ENCODE assay signal across 20 cellular contexts in the genomic region with DNA sequence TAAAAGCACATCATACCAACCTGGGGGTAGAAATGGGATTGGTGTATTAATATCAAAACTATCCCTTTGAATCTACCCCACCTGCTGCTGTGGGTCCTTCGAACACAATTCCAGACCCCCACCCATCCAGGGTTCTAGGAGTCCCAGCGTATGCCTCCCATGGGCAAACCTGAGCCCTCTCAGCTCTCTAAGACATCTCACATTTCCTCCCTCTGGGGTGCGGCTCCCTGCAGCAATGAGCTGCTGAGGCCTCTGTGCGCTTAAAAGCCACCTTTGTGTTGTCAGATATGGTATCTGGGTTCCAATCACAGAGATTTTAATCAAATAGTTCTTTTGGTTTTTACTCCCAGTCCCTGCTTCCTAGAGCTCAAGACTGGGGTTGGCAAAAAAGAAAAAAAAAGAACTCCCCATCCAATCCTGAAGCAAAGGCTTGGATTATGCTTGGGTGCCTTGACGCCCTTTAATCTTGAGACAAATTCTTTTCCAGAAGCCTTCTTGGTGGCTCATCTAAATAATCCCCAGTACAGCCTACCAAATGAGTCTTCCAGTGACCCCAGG. TPM values are rescaled to one million over a fixed set of nuclear protein-coding genes. Genes with fewer than 3 reads are reported as not detected.
A peak's percentile ranks its signal among the peaks of the same experiment; 100 is the strongest.
DNase-seq lines count a peak whose midpoint lies in the region; ATAC-seq, FAIRE-seq and TF ChIP-seq lines count a peak whose summit lies in the region.
"Had no signal": no experiment of that assay in that cellular context is flagged by ENCODE, and none has a peak within 500 bp of the region (broad histone marks: within the 10 kb centered on the region; RNA-seq: fewer than 3 reads in every experiment).

No MANE protein-coding gene starts in this region.

- TF ChIP-seq EP300 in H1 (IDR thresholded peaks at IDR 0.05; ENCODE audit: borderline replicate concordance in 1 of 2, low read depth in 2 of 2, low read length in 2 of 2) = no peak

- H2AFZ ChIP-seq in H1 (ENCODE audit: low read length) = no peak overlapping the region

- no peak for ATAC-seq in sciatic nerve
- ATAC-seq: activated naive CD4-positive, alpha-beta T cell treated with anti-CD3 and anti-CD28 coated beads, Interleukin-2, amount 50 U/mL, for 72 hours; psoas muscle had no signal

- H3K9me2 ChIP-seq in DOHH2 (replicated peaks; ENCODE audit: control insufficient read depth, low read length) = no peaks in the 10 kb centered on the region

- no peak overlapping the region for H3K56ac ChIP-seq in H1 (replicated peaks; ENCODE audit: insufficient read length, low read depth, low read length)

- H4K8ac ChIP-seq in H1 (ENCODE audit: extremely low read depth, insufficient read depth, low read length) = no peak overlapping the region

- no peak overlapping the region for H2AK5ac ChIP-seq in H1 (ENCODE audit: low read depth, low read length)

- H3K9me3 ChIP-seq in DOHH2 (ENCODE audit: control insufficient read depth, insufficient read depth, low read length) = no peaks in the 10 kb centered on the region
- no peaks in the 10 kb centered on the region for H3K9me3 ChIP-seq in HUES48 (ENCODE audit: control insufficient read depth, insufficient read depth, low read length)
- no peaks in the 10 kb centered on the region for H3K9me3 ChIP-seq in H1 (ENCODE audit: insufficient read depth in 2 of 2, low read depth in 1 of 2, low read length in 1 of 2)
- no peaks in the 10 kb centered on the region for H3K9me3 ChIP-seq in neutrophil
- H3K9me3 ChIP-seq: psoas muscle had no signal

- TF ChIP-seq RAD21 in H1 (IDR thresholded peaks at IDR 0.05 in 1 of 2, conservative IDR thresholded peaks at IDR 0.05 in 1 of 2; ENCODE audit: low read depth in 2 of 2, low read length in 2 of 2) = no peak

- peak overlapping the region; percentile 79 for H3K18ac ChIP-seq in H1 (ENCODE audit: extremely low read depth, low read length)

- no peak overlapping the region for H3K23ac ChIP-seq in H1 (ENCODE audit: insufficient read length)

- no peak overlapping the region for H3K4ac ChIP-seq in H1 (replicated peaks; ENCODE audit: insufficient read length, low read depth, low read length)

- H3K23me2 ChIP-seq in H1 (ENCODE audit: low read depth, low read length) = no peaks in the 10 kb centered on the region

- CTCF ChIA-PET in H1 (lab: Charles Lee; ENCODE audit: partially characterized antibody) = interaction anchor here (0.8 to 1.3 kb wide), 4 partner anchors 10 to 53 kb away, joined by 3 read pairs; no protein-coding TSS in a partner anchor

- no peaks in the 10 kb centered on the region for H4K20me1 ChIP-seq in DOHH2 (ENCODE audit: control insufficient read depth, insufficient read depth, low read depth, low read length)
- no peaks in the 10 kb centered on the region for H4K20me1 ChIP-seq in H1 (replicated peaks in 1 of 2; ENCODE audit: control insufficient read depth in 1 of 2, insufficient read depth in 2 of 2, low read length in 2 of 2)

- peak overlapping the region; percentile 77; the same call in 1 of the 2 replicates for H2BK5ac ChIP-seq in H1 (ENCODE audit: low read depth, low read length)

- POLR2A ChIA-PET in H1 (lab: Charles Lee; ENCODE audit: partially characterized antibody) = interaction anchor here (1.6 kb wide), 1 partner anchor 36 kb away, joined by 5 read pairs; no protein-coding TSS in a partner anchor

- H3K4me1 ChIP-seq in DOHH2 (ENCODE audit: control insufficient read depth, low read length) (peaks cover 23% of the 10 kb centered on the region), HUES48 (ENCODE audit: control insufficient read depth, insufficient read depth, low read length) (peaks cover 40% of the 10 kb centered on the region), H1 (replicated peaks in 1 of 4; ENCODE audit: control insufficient read depth in 3 of 4, insufficient read depth in 4 of 4, low read length in 3 of 4) (peaks cover 10 to 27% (median 13%) of the 10 kb centered on the region in 4 experiments; a peak in 6 of 7 replicates), neutrophil (ENCODE audit: control insufficient read depth in 1 of 2, insufficient read depth in 1 of 2, low read depth in 1 of 2, low read length in 1 of 2) (peaks cover 34 to 40% of the 10 kb centered on the region in 2 experiments)

- 45% methylated on average over 5 of the region's 5 CpGs; no CpG with 5 or more reads in 1 of the 2 experiments for WGBS in H1 (ENCODE audit: extremely low coverage in 1 of 2, insufficient coverage in 1 of 2, insufficient read length in 1 of 2, insufficient replicate concordance in 2 of 2, low coverage in 1 of 2, low lambda C conversion rate in 2 of 2, missing lambda C conversion rate in 1 of 2), 2 experiments

- no peak for TF ChIP-seq POLR2A in H1 (IDR thresholded peaks at IDR 0.05; ENCODE audit: control extremely low read depth in 1 of 2, low read depth in 2 of 2, low read length in 2 of 2)

- FAIRE-seq in H1 (lab: Jason Lieb, UNC) (no peak), GM19239 (lab: Jason Lieb, UNC) (no peak)

- H3K4me2 ChIP-seq in DOHH2 (ENCODE audit: low read length) (peak overlapping the region; percentile 86), H1 (ENCODE audit: insufficient read depth in 1 of 2, low read depth in 2 of 2, low read length in 2 of 2) (0 out of 4 replicates have a peak overlapping the region, but pooled peaks of 1 of the 2 experiments have one; percentile 13)

- H3K27me3 ChIP-seq in DOHH2 (ENCODE audit: control insufficient read depth, low read length) (no peaks in the 10 kb centered on the region), HUES48 (ENCODE audit: control insufficient read depth, insufficient read depth, low read length) (no peaks in the 10 kb centered on the region), H1 (replicated peaks in 1 of 4; ENCODE audit: control insufficient read depth in 3 of 4, extremely low read depth in 1 of 4, insufficient read depth in 3 of 4, low read length in 3 of 4) (no peaks in the 10 kb centered on the region), neutrophil (no peaks in the 10 kb centered on the region)

- H2BK120ac ChIP-seq in H1 (replicated peaks; ENCODE audit: low read depth, low read length) = no peak overlapping the region

- no peak for TF ChIP-seq CTCF in DOHH2 (IDR thresholded peaks at IDR 0.05; ENCODE audit: low read depth, low read length, poor library complexity, severe bottlenecking)
- TF ChIP-seq CTCF in H1 (IDR thresholded peaks at IDR 0.05; ENCODE audit: control extremely low read depth in 1 of 3, insufficient read depth in 1 of 3, low read depth in 1 of 3, low read length in 3 of 3) = no peak
- no peak for TF ChIP-seq CTCF in neutrophil (IDR thresholded peaks at IDR 0.05)

- H3K4me3 ChIP-seq in DOHH2 (ENCODE audit: low read length) = peak overlapping the region; percentile 61
- no peak overlapping the region for H3K4me3 ChIP-seq in HUES48 (ENCODE audit: low read depth, low read length)
- H3K4me3 ChIP-seq in H1 (ENCODE audit: extremely low read depth in 1 of 4, insufficient read depth in 2 of 4, low read depth in 3 of 4, low read length in 4 of 4) = no peak overlapping the region
- H3K4me3 ChIP-seq in neutrophil (ENCODE audit: low read depth in 1 of 2, low read length in 1 of 2) = no peak overlapping the region
- H3K4me3 ChIP-seq: psoas muscle, skin epidermis had no signal

- no peak overlapping the region for H4K5ac ChIP-seq in H1 (ENCODE audit: insufficient read length, low read depth, low read length)

- peaks cover 3% of the 10 kb centered on the region; the same call in 1 of the 2 replicates for H3F3A ChIP-seq in DOHH2 (ENCODE audit: control insufficient read depth, insufficient read depth)

- no peak overlapping the region for H3K9ac ChIP-seq in HUES48 (ENCODE audit: low read depth, low read length)
- no peak overlapping the region for H3K9ac ChIP-seq in H1 (replicated peaks in 1 of 4; ENCODE audit: extremely low read depth in 1 of 4, low read depth in 3 of 4, low read length in 3 of 4)

- H3K36me3 ChIP-seq in DOHH2 (ENCODE audit: control insufficient read depth, low read length) = no peaks in the 10 kb centered on the region
- no peaks in the 10 kb centered on the region for H3K36me3 ChIP-seq in HUES48 (ENCODE audit: control insufficient read depth, insufficient read depth, low read length)
- H3K36me3 ChIP-seq in H1 (ENCODE audit: control insufficient read depth in 2 of 4, insufficient read depth in 4 of 4, low read length in 3 of 4) = no peaks in the 10 kb centered on the region
- H3K36me3 ChIP-seq in neutrophil = no peaks in the 10 kb centered on the region

- peak overlapping the region; percentile 50 for H3K27ac ChIP-seq in DOHH2 (ENCODE audit: low read depth, low read length)
- peak overlapping the region; percentile 67 for H3K27ac ChIP-seq in HUES48 (ENCODE audit: low read depth, low read length)
- H3K27ac ChIP-seq in H1 (ENCODE audit: low read depth, low read length) = no peak overlapping the region
- H3K27ac ChIP-seq in neutrophil = peak overlapping the region; percentile 23
- H3K27ac ChIP-seq: C4-2B, psoas muscle, VCaP had no signal

- H3K79me1 ChIP-seq in H1 (ENCODE audit: low read depth, low read length) = no peaks in the 10 kb centered on the region

- H3K14ac ChIP-seq in H1 (ENCODE audit: insufficient read length) = no peak overlapping the region

- no peak overlapping the region for H2BK15ac ChIP-seq in H1 (ENCODE audit: low read length)

- DNase-seq in H1 (ENCODE audit: low read depth in 1 of 2, low spot score in 2 of 2) (peak in 1 of 2 experiments; percentile 50), NCI-H774 (lab: John Stamatoyannopoulos, UW) (no peak), GM19239 (ENCODE audit: insufficient read length, low spot score) (no peak), sciatic nerve (ENCODE audit: low spot score) (no peak)
- DNase-seq: activated CD4-positive, alpha-beta T cell treated with anti-CD3 and anti-CD28 coated beads, Interleukin-2, amount 50 U/mL, for 4 hours; anterior cingulate cortex; Kasumi-1; NCI-H187; NCI-H748 treated with DMSO at 0.1 percent for 48 hours; nucleus accumbens; OCI-M1; psoas muscle; stimulated activated CD4-positive, alpha-beta T cell treated with anti-CD3 and anti-CD28 coated beads, Interleukin-2, amount 100 ng/mL, for 24 hours had no signal

- H2BK12ac ChIP-seq in H1 (ENCODE audit: low read depth, low read length) = peak overlapping the region; percentile 35; the same call in 1 of the 2 replicates

- no peaks in the 10 kb centered on the region for H3K79me2 ChIP-seq in DOHH2 (ENCODE audit: control insufficient read depth, low read length)
- H3K79me2 ChIP-seq in H1 (ENCODE audit: control insufficient read depth in 1 of 2, insufficient read depth in 2 of 2, low read length in 2 of 2) = no peaks in the 10 kb centered on the region

- H2BK20ac ChIP-seq in H1 (ENCODE audit: low read length) = peak overlapping the region; percentile 96; the same call in 1 of the 2 replicates

- intact Hi-C loops in sciatic nerve (cut with DNase I) = no loop called here

- H4K91ac ChIP-seq in H1 (replicated peaks; ENCODE audit: insufficient read length, low read length) = no peak overlapping the region

RNA-seq across cellular contexts. Expression of a gene that starts 37.5 kb away (rescaled TPM):
- total RNA-seq in H1 (2021; fragmentation: NEBNext Ultra II Directional; extraction: Animal tissue kit (Norgen Biotek cat#: 25700)) = 44.3 and 45.5 TPM in 2 replicates
- polyA plus RNA-seq in H1 (2011; rRNA removed) = 10.4 and 11.4 TPM in 2 replicates
- 7.9 TPM for polyA plus RNA-seq in H1 (2011; cell fraction: cytosol; rRNA removed)
- polyA plus RNA-seq in H1 (2011; cell fraction: nucleus; rRNA removed) = 13.5 TPM
- polyA plus RNA-seq in H1 (2012, experiment 1 of 2) = 21.8 to 28.6 TPM (median 24.9 TPM) in 4 replicates
- 19.7 TPM for polyA plus RNA-seq in H1 (2012, experiment 2 of 2)
- 26.3 TPM for polyA plus RNA-seq in H1 (2013, experiment 1 of 2)
- polyA plus RNA-seq in H1 (2013, experiment 2 of 2) = 27.4 TPM
- polyA minus RNA-seq in H1 (2011; rRNA and poly(A)+ RNA removed) = 46.6 and 57.1 TPM in 2 replicates
- polyA minus RNA-seq in H1 (2011; cell fraction: cytosol; rRNA and poly(A)+ RNA removed) = 32.1 TPM
- 32.6 TPM for polyA minus RNA-seq in H1 (2011; cell fraction: nucleus; rRNA and poly(A)+ RNA removed)
- 4.1 TPM for total RNA-seq in sciatic nerve
